Comparison of ENCODE assay signal across 27 cellular contexts in the genomic region with DNA sequence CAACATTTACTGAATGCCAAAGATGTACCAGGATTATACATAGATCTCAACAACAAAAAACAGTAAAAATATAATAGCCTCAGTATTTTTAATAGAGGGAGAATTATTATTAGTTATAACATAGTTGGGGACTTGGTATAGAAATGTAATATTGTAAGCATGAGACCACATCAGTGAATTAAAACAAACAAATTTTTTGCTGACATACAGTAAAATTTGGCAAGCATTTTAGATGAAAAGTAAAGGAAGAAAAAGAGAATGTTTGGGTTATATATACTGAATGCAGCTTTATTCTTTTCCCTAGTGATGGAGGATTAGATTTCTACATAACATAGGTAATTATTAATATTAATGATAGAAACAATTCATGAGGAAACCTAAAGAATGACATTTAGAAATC. TPM values are rescaled to one million over a fixed set of nuclear protein-coding genes. Genes with fewer than 3 reads are reported as not detected.
A peak's percentile ranks its signal among the peaks of the same experiment; 100 is the strongest.
DNase-seq lines count a peak whose midpoint lies in the region; ATAC-seq, FAIRE-seq and TF ChIP-seq lines count a peak whose summit lies in the region.
"Had no signal": no experiment of that assay in that cellular context is flagged by ENCODE, and none has a peak within 500 bp of the region (broad histone marks: within the 10 kb centered on the region; RNA-seq: fewer than 3 reads in every experiment).

No MANE protein-coding gene starts in this region.

- no peaks in the 10 kb centered on the region for H3K9me1 ChIP-seq in IMR-90 (ENCODE audit: insufficient read depth, low read length)

- ATAC-seq in A549 (no peak), IMR-90 (ENCODE audit: low read depth) (no peak)

- no peak overlapping the region for H3K14ac ChIP-seq in IMR-90 (replicated peaks; ENCODE audit: low read depth, low read length)
- no peak overlapping the region for H3K14ac ChIP-seq in H1 (ENCODE audit: insufficient read length)

- H2BK5ac ChIP-seq in IMR-90 (ENCODE audit: low read depth, low read length, poor library complexity, severe bottlenecking) (no peak overlapping the region), H1 (ENCODE audit: low read depth, low read length) (no peak overlapping the region)

- no TSS peak for BruUV-seq in IMR-90 (replicated peaks; lab: Mats Ljungman, UMichigan)

- no peak overlapping the region for H3K4ac ChIP-seq in IMR-90 (ENCODE audit: low read depth, low read length)
- H3K4ac ChIP-seq in H1 (replicated peaks; ENCODE audit: insufficient read length, low read depth, low read length), result no peak overlapping the region

- H3K4me1 ChIP-seq in A549 (peaks cover 5% of the 10 kb centered on the region; the same call in 1 of the 3 replicates), IMR-90 (ENCODE audit: control insufficient read depth, insufficient read depth, low read length) (no peaks in the 10 kb centered on the region), H1 (replicated peaks in 1 of 4; ENCODE audit: control insufficient read depth in 3 of 4, insufficient read depth in 4 of 4, low read length in 3 of 4) (0 out of 7 replicates have a peak, but pooled peaks cover 0 to 2% (median 0%) of the 10 kb centered on the region in 4 experiments)
- H3K4me1 ChIP-seq: BE2C, BLaER1 had no signal

- H3K9ac ChIP-seq in IMR-90 (ENCODE audit: low read depth, low read length), result no peak overlapping the region
- H3K9ac ChIP-seq in H1 (replicated peaks in 1 of 4; ENCODE audit: extremely low read depth in 1 of 4, low read depth in 3 of 4, low read length in 3 of 4), result no peak overlapping the region
- H3K9ac ChIP-seq: BLaER1 had no signal

- H4K20me1 ChIP-seq in IMR-90 (ENCODE audit: insufficient read depth, low read length) (no peaks in the 10 kb centered on the region), H1 (replicated peaks in 1 of 2; ENCODE audit: control insufficient read depth in 1 of 2, insufficient read depth in 2 of 2, low read length in 2 of 2) (no peaks in the 10 kb centered on the region)
- H4K20me1 ChIP-seq: BLaER1 had no signal

- FAIRE-seq in A204.1 (lab: Jason Lieb, UNC) (peak; percentile 19), A549 (lab: Jason Lieb, UNC) (no peak), H1 (lab: Jason Lieb, UNC) (no peak)
- FAIRE-seq: GM12891, GM19239 had no signal

- H3K4me2 ChIP-seq in A549 (no peak overlapping the region), IMR-90 (ENCODE audit: low read depth, low read length) (no peak overlapping the region), H1 (ENCODE audit: insufficient read depth in 1 of 2, low read depth in 2 of 2, low read length in 2 of 2) (no peak overlapping the region)
- H3K4me2 ChIP-seq: BLaER1 had no signal

- H4K5ac ChIP-seq in IMR-90 (ENCODE audit: low read depth, low read length) (no peak overlapping the region), H1 (ENCODE audit: insufficient read length, low read depth, low read length) (no peak overlapping the region)

- no peak overlapping the region for H2AK9ac ChIP-seq in IMR-90 (replicated peaks; ENCODE audit: low read depth, low read length, poor library complexity)

- dilution Hi-C loops in IMR-90 (cut with HindIII; ENCODE audit: low sequenced_read_pairs, unreplicated experiment), result no loop called here

- DNase-seq in A549 (ENCODE audit: low read depth in 1 of 2, low spot score in 1 of 2), result no peak
- DNase-seq in IMR-90, result no peak
- DNase-seq in H1 (ENCODE audit: low read depth in 1 of 2, low spot score in 2 of 2), result no peak
- no peak for DNase-seq in GOT3 (lab: John Stamatoyannopoulos, UW)
- no peak for DNase-seq in NCI-H526 (lab: John Stamatoyannopoulos, UW)
- DNase-seq in activated CD4-positive, alpha-beta T cell treated with anti-CD3 and anti-CD28 coated beads, Interleukin-2, amount 10 ng/mL, durations not matched to agents 7 days and 5 days, result no peak
- DNase-seq in substantia nigra (lab: John Stamatoyannopoulos, UW), result no peak
- DNase-seq: 8988T; ACHN; BE2C; C1 segment of cervical spinal cord; CD4-positive, alpha-beta memory T cell; CD4-positive, CD25-positive, alpha-beta regulatory T cell; CD8-positive, alpha-beta memory T cell; COR-L47; DMS 273 treated with DMSO at 0.1 percent for 48 hours; DMS153; DMS53; DMS79; DND-41; EL; GF-D8 had no signal

- no peaks in the 10 kb centered on the region for H3K27me3 Mint-ChIP-seq in activated CD4-positive, alpha-beta T cell treated with anti-CD3 and anti-CD28 coated beads, Interleukin-2, amount 10 ng/mL, durations not matched to agents 7 days and 5 days
- H3K27me3 Mint-ChIP-seq: CD4-positive, CD25-positive, alpha-beta regulatory T cell had no signal

- H2BK20ac ChIP-seq in IMR-90 (ENCODE audit: low read depth, low read length) (no peak overlapping the region), H1 (ENCODE audit: low read length) (no peak overlapping the region)

- TF ChIP-seq CTCF in A549 (IDR thresholded peaks at IDR 0.05) (no peak), IMR-90 (conservative IDR thresholded peaks at IDR 0.05; ENCODE audit: low read depth, low read length) (no peak), H1 (IDR thresholded peaks at IDR 0.05; ENCODE audit: control extremely low read depth in 1 of 3, insufficient read depth in 1 of 3, low read depth in 1 of 3, low read length in 3 of 3) (no peak)

- H3K9me3 ChIP-seq in A549, result no peaks in the 10 kb centered on the region
- no peaks in the 10 kb centered on the region for H3K9me3 ChIP-seq in IMR-90 (ENCODE audit: control insufficient read depth, insufficient read depth, low read length)
- no peaks in the 10 kb centered on the region for H3K9me3 ChIP-seq in H1 (ENCODE audit: insufficient read depth in 2 of 2, low read depth in 1 of 2, low read length in 1 of 2)
- H3K9me3 ChIP-seq: BE2C, BLaER1 had no signal

- no peak overlapping the region for H3K4me3 ChIP-seq in A549
- H3K4me3 ChIP-seq in IMR-90 (ENCODE audit: insufficient read depth, low read depth, low read length), result no peak overlapping the region
- no peak overlapping the region for H3K4me3 ChIP-seq in H1 (ENCODE audit: extremely low read depth in 1 of 4, insufficient read depth in 2 of 4, low read depth in 3 of 4, low read length in 4 of 4)
- H3K4me3 ChIP-seq: BLaER1 had no signal

- H3K4me1 Mint-ChIP-seq in activated CD4-positive, alpha-beta T cell treated with anti-CD3 and anti-CD28 coated beads, Interleukin-2, amount 10 ng/mL, durations not matched to agents 7 days and 5 days, result no peaks in the 10 kb centered on the region
- H3K4me1 Mint-ChIP-seq: CD14-positive monocyte; CD4-positive, alpha-beta memory T cell; CD4-positive, CD25-positive, alpha-beta regulatory T cell; CD8-positive, alpha-beta memory T cell had no signal

- no peak overlapping the region for H3K27ac ChIP-seq in A549
- no peak overlapping the region for H3K27ac ChIP-seq in IMR-90 (ENCODE audit: insufficient read depth, low read length)
- H3K27ac ChIP-seq in H1 (ENCODE audit: low read depth, low read length), result no peak overlapping the region
- H3K27ac ChIP-seq in substantia nigra (ENCODE audit: low read depth, low read length, poor library complexity, severe bottlenecking), result no peak overlapping the region
- H3K27ac ChIP-seq: BLaER1 had no signal

- H3K79me1 ChIP-seq in IMR-90 (ENCODE audit: low read depth in 1 of 2, low read length in 2 of 2), result no peaks in the 10 kb centered on the region
- H3K79me1 ChIP-seq in H1 (ENCODE audit: low read depth, low read length), result no peaks in the 10 kb centered on the region

- no peak overlapping the region for H3K4me3 Mint-ChIP-seq in activated CD4-positive, alpha-beta T cell treated with anti-CD3 and anti-CD28 coated beads, Interleukin-2, amount 10 ng/mL, durations not matched to agents 7 days and 5 days
- H3K4me3 Mint-ChIP-seq: CD14-positive monocyte; CD4-positive, alpha-beta memory T cell; CD4-positive, CD25-positive, alpha-beta regulatory T cell; CD8-positive, alpha-beta memory T cell had no signal

- H3K27ac Mint-ChIP-seq in activated CD4-positive, alpha-beta T cell treated with anti-CD3 and anti-CD28 coated beads, Interleukin-2, amount 10 ng/mL, durations not matched to agents 7 days and 5 days, result no peak overlapping the region
- H3K27ac Mint-ChIP-seq: CD14-positive monocyte; CD4-positive, CD25-positive, alpha-beta regulatory T cell; CD8-positive, alpha-beta memory T cell had no signal

- no peak overlapping the region for H3K56ac ChIP-seq in IMR-90 (ENCODE audit: extremely low read depth, insufficient read depth, low read length)
- H3K56ac ChIP-seq in H1 (replicated peaks; ENCODE audit: insufficient read length, low read depth, low read length), result no peak overlapping the region

- H2BK12ac ChIP-seq in H1 (ENCODE audit: low read depth, low read length), result no peak overlapping the region

- no peak for TF ChIP-seq EP300 in A549 (IDR thresholded peaks at IDR 0.05)
- TF ChIP-seq EP300 in H1 (IDR thresholded peaks at IDR 0.05; ENCODE audit: borderline replicate concordance in 1 of 2, low read depth in 2 of 2, low read length in 2 of 2), result no peak

- H4K8ac ChIP-seq in IMR-90 (ENCODE audit: low read depth in 2 of 2, low read length in 2 of 2) (no peak overlapping the region), H1 (ENCODE audit: extremely low read depth, insufficient read depth, low read length) (no peak overlapping the region)

- H2AFZ ChIP-seq in IMR-90 (replicated peaks; ENCODE audit: low read length, poor library complexity), result no peak overlapping the region
- H2AFZ ChIP-seq in H1 (ENCODE audit: low read length), result no peak overlapping the region

- no peak for TF ChIP-seq RAD21 in A549 (conservative IDR thresholded peaks at IDR 0.05 in 1 of 2, IDR thresholded peaks at IDR 0.05 in 1 of 2)
- no peak for TF ChIP-seq RAD21 in IMR-90 (IDR thresholded peaks at IDR 0.05; ENCODE audit: low read length)
- TF ChIP-seq RAD21 in H1 (IDR thresholded peaks at IDR 0.05 in 1 of 2, conservative IDR thresholded peaks at IDR 0.05 in 1 of 2; ENCODE audit: low read depth in 2 of 2, low read length in 2 of 2), result no peak

- no peaks in the 10 kb centered on the region for H3K36me3 Mint-ChIP-seq in activated CD4-positive, alpha-beta T cell treated with anti-CD3 and anti-CD28 coated beads, Interleukin-2, amount 10 ng/mL, durations not matched to agents 7 days and 5 days (ENCODE audit: low read depth)
- H3K36me3 Mint-ChIP-seq: CD14-positive monocyte; CD4-positive, alpha-beta memory T cell; CD4-positive, CD25-positive, alpha-beta regulatory T cell; CD8-positive, alpha-beta memory T cell had no signal

- no peaks in the 10 kb centered on the region for H3K79me2 ChIP-seq in H1 (ENCODE audit: control insufficient read depth in 1 of 2, insufficient read depth in 2 of 2, low read length in 2 of 2)

- CTCF ChIA-PET in A549 (lab: Yijun Ruan, JAX) (no interaction called here), IMR-90 (lab: Yijun Ruan, JAX) (no interaction called here), H1 (lab: Charles Lee; ENCODE audit: partially characterized antibody) (interaction anchor here (0.8 kb wide), 1 partner anchor 63 kb away, joined by 3 read pairs; no protein-coding TSS in a partner anchor)
- CTCF ChIA-PET in activated CD4-positive, alpha-beta T cell treated with anti-CD3 and anti-CD28 coated beads, Interleukin-2, amount 10 ng/mL, durations not matched to agents 7 days and 5 days (lab: Charles Lee), result no interaction called here

- H3K27me3 ChIP-seq in IMR-90 (ENCODE audit: control insufficient read depth, insufficient read depth, low read length) (no peaks in the 10 kb centered on the region), H1 (replicated peaks in 1 of 4; ENCODE audit: control insufficient read depth in 3 of 4, extremely low read depth in 1 of 4, insufficient read depth in 3 of 4, low read length in 3 of 4) (no peaks in the 10 kb centered on the region)
- H3K27me3 ChIP-seq: BE2C, BLaER1 had no signal

- no peak overlapping the region for H2BK15ac ChIP-seq in IMR-90 (ENCODE audit: low read depth, low read length)
- no peak overlapping the region for H2BK15ac ChIP-seq in H1 (ENCODE audit: low read length)

- intact Hi-C loops in IMR-90 (cut with micrococcal nuclease), result no loop called here

- no peak for TF ChIP-seq POLR2A in A549 (IDR thresholded peaks at IDR 0.05; ENCODE audit: low read length)
- TF ChIP-seq POLR2A in IMR-90 (IDR thresholded peaks at IDR 0.05; ENCODE audit: low read depth, low read length), result no peak
- TF ChIP-seq POLR2A in H1 (IDR thresholded peaks at IDR 0.05; ENCODE audit: control extremely low read depth in 1 of 2, low read depth in 2 of 2, low read length in 2 of 2), result no peak

- no peaks in the 10 kb centered on the region; the same call in 1 of the 2 replicates for H3K23me2 ChIP-seq in H1 (ENCODE audit: low read depth, low read length)

- no peak overlapping the region for H2BK120ac ChIP-seq in IMR-90 (ENCODE audit: low read depth, low read length)
- no peak overlapping the region for H2BK120ac ChIP-seq in H1 (replicated peaks; ENCODE audit: low read depth, low read length)

- no peak overlapping the region for H3K18ac ChIP-seq in IMR-90 (ENCODE audit: low read depth, low read length)
- no peak overlapping the region for H3K18ac ChIP-seq in H1 (ENCODE audit: extremely low read depth, low read length)

- H3K9me3 Mint-ChIP-seq in activated CD4-positive, alpha-beta T cell treated with anti-CD3 and anti-CD28 coated beads, Interleukin-2, amount 10 ng/mL, durations not matched to agents 7 days and 5 days, result no peaks in the 10 kb centered on the region
- H3K9me3 Mint-ChIP-seq: CD14-positive monocyte; CD4-positive, alpha-beta memory T cell; CD4-positive, CD25-positive, alpha-beta regulatory T cell; CD8-positive, alpha-beta memory T cell had no signal

- no peak overlapping the region for H2AK5ac ChIP-seq in IMR-90 (ENCODE audit: low read depth, low read length)
- H2AK5ac ChIP-seq in H1 (ENCODE audit: low read depth, low read length), result no peak overlapping the region

- H3K36me3 ChIP-seq in IMR-90 (ENCODE audit: control insufficient read depth, insufficient read depth, low read length) (no peaks in the 10 kb centered on the region), H1 (ENCODE audit: control insufficient read depth in 2 of 4, insufficient read depth in 4 of 4, low read length in 3 of 4) (no peaks in the 10 kb centered on the region)
- H3K36me3 ChIP-seq: BE2C, BLaER1 had no signal

- H3K23ac ChIP-seq in IMR-90 (ENCODE audit: low read depth, low read length) (no peak overlapping the region), H1 (ENCODE audit: insufficient read length) (no peak overlapping the region)

- H4K91ac ChIP-seq in IMR-90 (ENCODE audit: insufficient read depth, low read depth, low read length), result no peak overlapping the region
- H4K91ac ChIP-seq in H1 (replicated peaks; ENCODE audit: insufficient read length, low read length), result no peak overlapping the region

- POLR2A ChIA-PET in A549 (lab: Yijun Ruan, JAX), result no interaction called here
- POLR2A ChIA-PET in IMR-90 (lab: Charles Lee; ENCODE audit: unreplicated experiment), result no interaction called here
- POLR2A ChIA-PET in H1 (lab: Charles Lee; ENCODE audit: partially characterized antibody), result no interaction called here
- POLR2A ChIA-PET in activated CD4-positive, alpha-beta T cell treated with anti-CD3 and anti-CD28 coated beads, Interleukin-2, amount 10 ng/mL, durations not matched to agents 7 days and 5 days (lab: Charles Lee), result no interaction called here

- in situ Hi-C loops in IMR-90 (cut with MboI; ENCODE audit: low sequenced_read_pairs), result no loop called here

RNA-seq across cellular contexts. Expression of gene CPS1, which starts 10.9 kb away (rescaled TPM):
- polyA plus RNA-seq in A549 (2011; rRNA removed) (59.3 and 61.3 TPM in 2 replicates), A549 (2017; fragmentation: RNase III; extraction: RNeasy Plus Mini Kit Qiagen cat#74134 plus additional on column Dnase treatment) (15.1 to 16.1 TPM (median 15.9 TPM) in 3 replicates), IMR-90 (2012; rRNA removed) (4.3 and 5.4 TPM in 2 replicates), H1 (2011; rRNA removed) (6.6 and 7.9 TPM in 2 replicates)
- 4.0 and 4.8 TPM in 2 replicates for polyA plus RNA-seq in A549 (2012; cell fraction: cytosol; rRNA removed)
- 9.1 and 13.2 TPM in 2 replicates for polyA plus RNA-seq in A549 (2012; cell fraction: nucleus; rRNA removed)
- polyA minus RNA-seq in A549 (2011; rRNA and poly(A)+ RNA removed), result 87.9 and 142 TPM in 2 replicates
- 18.6 and 20.1 TPM in 2 replicates for total RNA-seq in IMR-90 (2012; rRNA removed)
- polyA plus RNA-seq in IMR-90 (2012; cell fraction: cytosol; rRNA removed), result 1.5 and 1.7 TPM in 2 replicates
- polyA plus RNA-seq in IMR-90 (2012; cell fraction: nucleus; rRNA removed; ENCODE audit: low replicate concordance), result 1.9 and 14.6 TPM in 2 replicates
- 15.7 and 16.4 TPM in 2 replicates for total RNA-seq in H1 (2021; fragmentation: NEBNext Ultra II Directional; extraction: Animal tissue kit (Norgen Biotek cat#: 25700))
- 11.3 TPM for polyA plus RNA-seq in H1 (2011; cell fraction: cytosol; rRNA removed)
- 13.8 TPM for polyA plus RNA-seq in H1 (2011; cell fraction: nucleus; rRNA removed)
- 5.8 to 9.7 TPM (median 8.2 TPM) in 4 replicates for polyA plus RNA-seq in H1 (2012, experiment 1 of 2)
- 1.1 TPM for polyA plus RNA-seq in H1 (2012, experiment 2 of 2)
- polyA plus RNA-seq in H1 (2013, experiment 1 of 2), result 16.4 TPM
- polyA plus RNA-seq in H1 (2013, experiment 2 of 2), result 16.3 TPM
- 37.4 and 44.8 TPM in 2 replicates for polyA minus RNA-seq in H1 (2011; rRNA and poly(A)+ RNA removed)
- 25.8 TPM for polyA minus RNA-seq in H1 (2011; cell fraction: cytosol; rRNA and poly(A)+ RNA removed)
- 60.3 TPM for polyA minus RNA-seq in H1 (2011; cell fraction: nucleus; rRNA and poly(A)+ RNA removed)
- 1 to 10 TPM in 1 of 2 experiments, under 1 TPM in 1; 0.48 to 1.4 TPM for total RNA-seq in activated CD4-positive, alpha-beta T cell treated with anti-CD3 and anti-CD28 coated beads, Interleukin-2, amount 10 ng/mL, durations not matched to agents 7 days and 5 days
- polyA plus RNA-seq: CD14-positive monocyte; CD4-positive, alpha-beta memory T cell; CD4-positive, CD25-positive, alpha-beta regulatory T cell; CD8-positive, alpha-beta memory T cell had no signal
